ENCODE assay signal across 27 cellular contexts in genomic region chr13:39821977-39822376, GRCh38.
DNase-seq lines count a peak whose midpoint lies in the region; ATAC-seq and TF ChIP-seq lines count a peak whose summit lies in the region.
"Had no signal": no experiment of that assay in that cellular context is flagged by ENCODE, and none has a peak within 500 bp of the region (broad histone marks: within the 10 kb centered on the region; RNA-seq: fewer than 3 reads in every experiment).

No MANE protein-coding gene starts in this region.

- peaks cover 3% of the 10 kb centered on the region; the same call in 1 of the 2 replicates for H3K27me3 Mint-ChIP-seq in HFFc6 (ENCODE audit: insufficient read depth)
- peaks cover 1% of the 10 kb centered on the region for H3K27me3 Mint-ChIP-seq in activated naive CD8-positive, alpha-beta T cell treated with anti-CD3 and anti-CD28 coated beads, Interleukin-2, amount 50 U/mL, for 24 hours
- H3K27me3 Mint-ChIP-seq: activated naive CD4-positive, alpha-beta T cell treated with anti-CD3 and anti-CD28 coated beads, Interleukin-2, amount 10 ng/mL, durations not matched to agents 7 days and 5 days had no signal

- no peak overlapping the region for H3K27ac Mint-ChIP-seq in HFFc6
- H3K27ac Mint-ChIP-seq in activated naive CD8-positive, alpha-beta T cell treated with anti-CD3 and anti-CD28 coated beads, Interleukin-2, amount 50 U/mL, for 24 hours = peak overlapping the region; percentile 28
- H3K27ac Mint-ChIP-seq: activated naive CD4-positive, alpha-beta T cell treated with anti-CD3 and anti-CD28 coated beads, Interleukin-2, amount 10 ng/mL, durations not matched to agents 7 days and 5 days had no signal

- H3K27me3 ChIP-seq in ACC112 (ENCODE audit: insufficient read depth, low read length) (no peaks in the 10 kb centered on the region), upper lobe of right lung (no peaks in the 10 kb centered on the region)
- H3K27me3 ChIP-seq: cardiac muscle cell, hepatocyte had no signal

- intact Hi-C loops in upper lobe of right lung (cut with DNase I) = no loop called here

- H2AFZ ChIP-seq in ACC112 (ENCODE audit: low read length, unreplicated experiment) = peak overlapping the region; percentile 30
- H2AFZ ChIP-seq: hepatocyte had no signal

- peak overlapping the region; percentile 41; the same call in 1 of the 2 replicates for H3K4me3 ChIP-seq in ACC112 (ENCODE audit: low read depth, low read length)
- H3K4me3 ChIP-seq in GM12865 (ENCODE audit: low read depth, low read length) = peak overlapping the region; percentile 35
- H3K4me3 ChIP-seq in upper lobe of right lung = no peak overlapping the region
- H3K4me3 ChIP-seq: cardiac muscle cell, esophagus squamous epithelium, HAP-1, hepatocyte, smooth muscle cell had no signal

- no peaks in the 10 kb centered on the region for H3K79me2 ChIP-seq in ACC112 (ENCODE audit: control insufficient read depth, insufficient read depth, low read length, unreplicated experiment)
- H3K79me2 ChIP-seq: hepatocyte had no signal

- H3K9me3 ChIP-seq in upper lobe of right lung = no peaks in the 10 kb centered on the region
- H3K9me3 ChIP-seq: esophagus squamous epithelium, HAP-1, SK-N-SH had no signal

- H3K27ac ChIP-seq in ACC112 (ENCODE audit: low read depth, low read length) (no peak overlapping the region), upper lobe of right lung (no peak overlapping the region)
- H3K27ac ChIP-seq: cardiac muscle cell, esophagus squamous epithelium, hepatocyte had no signal

- H3K4me1 ChIP-seq in ACC112 (ENCODE audit: control insufficient read depth, insufficient read depth, low read length, unreplicated experiment) (peaks cover 10% of the 10 kb centered on the region), upper lobe of right lung (no peaks in the 10 kb centered on the region)
- H3K4me1 ChIP-seq: esophagus squamous epithelium, HAP-1 had no signal

- no peaks in the 10 kb centered on the region for H3K36me3 ChIP-seq in ACC112 (ENCODE audit: insufficient read depth, low read length)
- no peaks in the 10 kb centered on the region for H3K36me3 ChIP-seq in upper lobe of right lung
- H3K36me3 ChIP-seq: cardiac muscle cell, esophagus squamous epithelium, HAP-1 had no signal

- no peaks in the 10 kb centered on the region for H3K9me3 Mint-ChIP-seq in HFFc6
- H3K9me3 Mint-ChIP-seq in activated naive CD8-positive, alpha-beta T cell treated with anti-CD3 and anti-CD28 coated beads, Interleukin-2, amount 50 U/mL, for 24 hours = no peaks in the 10 kb centered on the region
- H3K9me3 Mint-ChIP-seq: activated naive CD4-positive, alpha-beta T cell treated with anti-CD3 and anti-CD28 coated beads, Interleukin-2, amount 10 ng/mL, durations not matched to agents 7 days and 5 days; activated T-cell treated with anti-CD3 and anti-CD28 coated beads, Interleukin-2, amount 50 U/mL, for 4 hours had no signal

- H3K36me3 Mint-ChIP-seq in HFFc6 (ENCODE audit: low read depth) = no peaks in the 10 kb centered on the region
- H3K36me3 Mint-ChIP-seq in activated naive CD8-positive, alpha-beta T cell treated with anti-CD3 and anti-CD28 coated beads, Interleukin-2, amount 50 U/mL, for 24 hours (ENCODE audit: low read depth) = no peaks in the 10 kb centered on the region
- H3K36me3 Mint-ChIP-seq: activated naive CD4-positive, alpha-beta T cell treated with anti-CD3 and anti-CD28 coated beads, Interleukin-2, amount 10 ng/mL, durations not matched to agents 7 days and 5 days; CD14-positive monocyte had no signal

- DNase-seq in GM12865 (ENCODE audit: low read depth) (peak; percentile 20), HFFc6 (no peak), LoVo (ENCODE audit: low spot score) (no peak), upper lobe of right lung (no peak)
- DNase-seq in activated naive CD8-positive, alpha-beta T cell treated with anti-CD3 and anti-CD28 coated beads, Interleukin-2, amount 50 U/mL, for 24 hours = no peak
- DNase-seq: activated CD4-positive, CD25-positive, alpha-beta regulatory T cell; activated naive CD4-positive, alpha-beta T cell treated with anti-CD3 and anti-CD28 coated beads, Interleukin-2, amount 10 ng/mL, durations not matched to agents 7 days and 5 days; activated T-cell treated with anti-CD3 and anti-CD28 coated beads, Interleukin-2, amount 50 U/mL, for 4 hours; aorta; cortex of kidney; EL; esophagus squamous epithelium; left colon; mesendoderm; NCI-H1092 treated with DMSO at 0.1 percent for 48 hours; NCI-H187 treated with DMSO at 0.1 percent for 48 hours; occipital lobe; SK-N-SH; stimulated activated CD4-positive, alpha-beta T cell treated with anti-CD3 and anti-CD28 coated beads, Interleukin-2, amount 100 ng/mL, for 24 hours; T-helper 9 cell had no signal

- peak overlapping the region; percentile 12; the same call in 1 of the 2 replicates for H3K4me3 Mint-ChIP-seq in HFFc6
- no peak overlapping the region for H3K4me3 Mint-ChIP-seq in activated naive CD8-positive, alpha-beta T cell treated with anti-CD3 and anti-CD28 coated beads, Interleukin-2, amount 50 U/mL, for 24 hours
- H3K4me3 Mint-ChIP-seq: activated naive CD4-positive, alpha-beta T cell treated with anti-CD3 and anti-CD28 coated beads, Interleukin-2, amount 10 ng/mL, durations not matched to agents 7 days and 5 days; activated T-cell treated with anti-CD3 and anti-CD28 coated beads, Interleukin-2, amount 50 U/mL, for 4 hours had no signal

- ATAC-seq in activated naive CD8-positive, alpha-beta T cell treated with anti-CD3 and anti-CD28 coated beads, Interleukin-2, amount 50 U/mL, for 24 hours = no peak
- ATAC-seq in GM18870 (IDR thresholded peaks at IDR 0.05; ENCODE audit: unreplicated experiment) (no peak), upper lobe of right lung (no peak)
- ATAC-seq: activated T-cell treated with anti-CD3 and anti-CD28 coated beads, Interleukin-2, amount 50 U/mL, for 4 hours; left colon had no signal

- peaks cover 24% of the 10 kb centered on the region for H3K4me1 Mint-ChIP-seq in HFFc6 (ENCODE audit: low read depth)
- peaks cover 24% of the 10 kb centered on the region for H3K4me1 Mint-ChIP-seq in activated naive CD8-positive, alpha-beta T cell treated with anti-CD3 and anti-CD28 coated beads, Interleukin-2, amount 50 U/mL, for 24 hours

- TF ChIP-seq CTCF in GM12865 (IDR thresholded peaks at IDR 0.05; ENCODE audit: insufficient read depth, low read depth, low read length, missing control alignments) (no peak), HFFc6 (IDR thresholded peaks at IDR 0.05) (no peak), upper lobe of right lung (IDR thresholded peaks at IDR 0.05) (no peak)
